ENCODE assay signal across 11 cellular contexts in the genomic region with DNA sequence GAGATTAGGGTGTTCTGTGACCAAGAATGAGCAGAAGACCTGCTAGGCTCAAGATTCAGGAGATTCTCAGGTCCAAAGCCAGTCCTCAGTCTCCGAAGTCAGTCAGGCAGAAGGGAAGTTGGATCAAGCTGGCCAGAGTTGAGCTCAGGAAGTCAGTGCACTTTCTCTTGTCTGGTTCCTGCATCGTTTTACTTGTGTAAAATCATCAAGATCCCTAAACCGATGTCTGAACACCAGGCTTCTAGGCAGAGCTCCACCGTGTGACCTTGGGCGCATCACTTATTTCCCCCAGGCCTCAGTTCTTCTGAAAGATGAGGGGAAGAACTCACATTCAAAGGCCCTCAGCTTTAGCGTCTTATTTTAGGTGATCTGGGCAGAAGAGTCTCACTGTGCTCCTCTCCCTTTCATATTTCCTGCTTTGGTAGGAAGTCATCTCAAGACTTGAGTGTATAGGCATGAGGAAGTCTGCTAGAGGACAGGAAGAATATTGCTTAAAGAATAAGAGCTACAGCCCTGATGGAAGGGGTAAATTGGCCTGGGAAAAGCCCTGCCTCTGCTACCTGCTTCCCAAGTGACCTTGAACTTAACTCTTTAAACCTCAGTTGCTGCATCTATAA. TPM values are rescaled to one million over a fixed set of nuclear protein-coding genes. Genes with fewer than 3 reads are reported as not detected.
DNase-seq lines count a peak whose midpoint lies in the region; ATAC-seq, FAIRE-seq and TF ChIP-seq lines count a peak whose summit lies in the region.
"Had no signal": no experiment of that assay in that cellular context is flagged by ENCODE, and none has a peak within 500 bp of the region (broad histone marks: within the 10 kb centered on the region; RNA-seq: fewer than 3 reads in every experiment).

No MANE protein-coding gene starts in this region.

- H3K27ac ChIP-seq in SJSA1 = peak overlapping the region; percentile 96
- peak overlapping the region; percentile 98 for H3K27ac ChIP-seq in endothelial cell of umbilical vein (ENCODE audit: insufficient read depth, low read depth, low read length)
- H3K27ac ChIP-seq in smooth muscle cell (ENCODE audit: low read depth) = peak overlapping the region; percentile 90

- H3K36me3 Mint-ChIP-seq in activated CD4-positive, alpha-beta T cell treated with anti-CD3 and anti-CD28 coated beads for 36 hours (ENCODE audit: low read depth) = peaks cover 3% of the 10 kb centered on the region

- no peaks in the 10 kb centered on the region for H3K27me3 Mint-ChIP-seq in activated CD4-positive, alpha-beta T cell treated with anti-CD3 and anti-CD28 coated beads for 36 hours

- no peak for TF ChIP-seq POLR2A in endothelial cell of umbilical vein (IDR thresholded peaks at IDR 0.05; ENCODE audit: low read depth, low read length)

- H3K4me2 ChIP-seq in endothelial cell of umbilical vein (ENCODE audit: insufficient read depth, low read length) (peak overlapping the region; percentile 20), smooth muscle cell (no peak overlapping the region)

- H3K79me2 ChIP-seq in endothelial cell of umbilical vein (ENCODE audit: control insufficient read depth, insufficient read depth, low read length) = peaks cover 80% of the 10 kb centered on the region
- H3K79me2 ChIP-seq in smooth muscle cell (ENCODE audit: low read depth) = peaks cover 16% of the 10 kb centered on the region

- H3K36me3 ChIP-seq in SJSA1 (no peaks in the 10 kb centered on the region; the same call in 1 of the 2 replicates), endothelial cell of umbilical vein (ENCODE audit: control insufficient read depth in 2 of 2, extremely low read depth in 1 of 2, insufficient read depth in 2 of 2, low read length in 2 of 2) (no peaks in the 10 kb centered on the region), smooth muscle cell (ENCODE audit: low read depth) (no peaks in the 10 kb centered on the region)

- H3F3A ChIP-seq in smooth muscle cell (ENCODE audit: low read depth) = peaks cover 7% of the 10 kb centered on the region

- CTCF ChIA-PET in activated CD4-positive, alpha-beta T cell treated with anti-CD3 and anti-CD28 coated beads for 36 hours (lab: Charles Lee) = interaction anchor here (0.7 to 5.5 kb wide), 13 partner anchors 8 to 876 kb away, joined by 3 to 73 read pairs (median 4); partner anchors contain the start of gene NF2
- CTCF ChIA-PET in endothelial cell of umbilical vein (lab: Charles Lee) = interaction anchor here (1.0 to 1.9 kb wide), 6 partner anchors 11 to 465 kb away, joined by 4 to 8 read pairs (median 4); partner anchors contain the start of gene THOC5

- peak; percentile 27 for ATAC-seq in activated CD4-positive, alpha-beta T cell treated with anti-CD3 and anti-CD28 coated beads for 36 hours
- ATAC-seq in GM19395 (IDR thresholded peaks at IDR 0.05; ENCODE audit: unreplicated experiment) = no peak

- H3K9me3 ChIP-seq in SJSA1 (replicated peaks) (no peaks in the 10 kb centered on the region), endothelial cell of umbilical vein (replicated peaks; ENCODE audit: control insufficient read depth, insufficient read depth, low read length) (no peaks in the 10 kb centered on the region), smooth muscle cell (replicated peaks; ENCODE audit: low read depth) (no peaks in the 10 kb centered on the region)

- peak overlapping the region; percentile 81 for H3K27ac Mint-ChIP-seq in activated CD4-positive, alpha-beta T cell treated with anti-CD3 and anti-CD28 coated beads for 36 hours

- H3K4me1 ChIP-seq in SJSA1 (replicated peaks) (peaks cover 92% of the 10 kb centered on the region), endothelial cell of umbilical vein (ENCODE audit: control insufficient read depth, extremely low read depth, insufficient read depth, low read length) (peaks cover 67% of the 10 kb centered on the region), smooth muscle cell (ENCODE audit: low read depth) (no peaks in the 10 kb centered on the region)

- DNase-seq in activated CD4-positive, alpha-beta T cell treated with anti-CD3 and anti-CD28 coated beads for 36 hours = no peak
- DNase-seq in activated CD4-positive, alpha-beta T cell treated with anti-CD3 and anti-CD28 coated beads, Interleukin-2, amount 50 U/mL, for 4 hours = no peak
- DNase-seq in SJSA1 (ENCODE audit: low read depth in 1 of 2, low spot score in 2 of 2) = peak in 1 of 2 experiments; percentile 48
- DNase-seq in endothelial cell of umbilical vein (ENCODE audit: low read depth, low spot score) = peak; percentile 38
- DNase-seq in smooth muscle cell (lab: John Stamatoyannopoulos, UW; ENCODE audit: unreplicated experiment) = no peak
- no peak for DNase-seq in NCI-H128 (lab: John Stamatoyannopoulos, UW; ENCODE audit: unreplicated experiment)
- DNase-seq in AG20443 (ENCODE audit: low spot score) = no peak
- DNase-seq: left ventricle myocardium superior, NCI-H1092 had no signal

- H2AFZ ChIP-seq in endothelial cell of umbilical vein (ENCODE audit: low read depth, low read length) (no peak overlapping the region), smooth muscle cell (ENCODE audit: low read depth) (no peak overlapping the region)

- H3K9ac ChIP-seq in endothelial cell of umbilical vein (replicated peaks; ENCODE audit: extremely low read depth, insufficient read depth, low read length) (peak overlapping the region; percentile 53), smooth muscle cell (ENCODE audit: low read depth) (no peak overlapping the region)

- no peaks in the 10 kb centered on the region for H3K9me1 ChIP-seq in endothelial cell of umbilical vein (replicated peaks; ENCODE audit: control insufficient read depth, extremely low read depth, insufficient read depth, low read length)

- no peak for FAIRE-seq in endothelial cell of umbilical vein (lab: Jason Lieb, UNC)
- FAIRE-seq: small intestine had no signal

- no peak overlapping the region for H3K4me3 Mint-ChIP-seq in activated CD4-positive, alpha-beta T cell treated with anti-CD3 and anti-CD28 coated beads for 36 hours

- BruUV-seq in endothelial cell of umbilical vein (replicated peaks; lab: Mats Ljungman, UMichigan) = no TSS peak

- POLR2A ChIA-PET in activated CD4-positive, alpha-beta T cell treated with anti-CD3 and anti-CD28 coated beads for 36 hours (lab: Charles Lee) = interaction anchor here (1.3 kb wide), 1 partner anchor 18 kb away, joined by 5 read pairs; no protein-coding TSS in a partner anchor
- POLR2A ChIA-PET in endothelial cell of umbilical vein (lab: Charles Lee) = interaction anchor here (0.6 to 1.7 kb wide), 2 partner anchors 16 to 19 kb away, joined by 6 to 8 read pairs; no protein-coding TSS in a partner anchor

- H4K20me1 ChIP-seq in endothelial cell of umbilical vein (replicated peaks; ENCODE audit: control insufficient read depth, extremely low read depth, insufficient read depth, low read length) = no peaks in the 10 kb centered on the region
- H4K20me1 ChIP-seq in smooth muscle cell (ENCODE audit: low read depth) = peaks cover 54% of the 10 kb centered on the region

- WGBS in smooth muscle cell (ENCODE audit: low lambda C conversion rate) = 93% methylated on average over 6 of the region's 6 CpGs

- intact Hi-C loops in activated CD4-positive, alpha-beta T cell treated with anti-CD3 and anti-CD28 coated beads for 36 hours (cut with DNase I, micrococcal nuclease) = loop anchor here in 1 of 2 experiments (2.0 kb wide), 1 partner anchor 19 kb away; no protein-coding TSS in a partner anchor
- intact Hi-C loops in endothelial cell of umbilical vein (cut with micrococcal nuclease) = loop anchor here (10.0 kb wide), 1 partner anchor 879 kb away; the partner anchor contains the start of genes CHEK2 and HSCB

- H3K27me3 ChIP-seq in SJSA1 (replicated peaks) = no peaks in the 10 kb centered on the region
- H3K27me3 ChIP-seq in endothelial cell of umbilical vein (ENCODE audit: control insufficient read depth in 2 of 2, insufficient read depth in 2 of 2, low read length in 2 of 2) = no peaks in the 10 kb centered on the region
- H3K27me3 ChIP-seq in smooth muscle cell (ENCODE audit: low read depth) = no peaks in the 10 kb centered on the region

- H3K9me3 Mint-ChIP-seq in activated CD4-positive, alpha-beta T cell treated with anti-CD3 and anti-CD28 coated beads for 36 hours (ENCODE audit: low read depth) = no peaks in the 10 kb centered on the region

- TF ChIP-seq CTCF in endothelial cell of umbilical vein (IDR thresholded peaks at IDR 0.05; ENCODE audit: extremely low read depth in 1 of 2, insufficient read depth in 1 of 2, low read depth in 1 of 2, low read length in 2 of 2) (no peak), smooth muscle cell (IDR thresholded peaks at IDR 0.05; ENCODE audit: borderline replicate concordance, insufficient read depth, poor library complexity, severe bottlenecking) (no peak)

- H3K4me3 ChIP-seq in SJSA1 (no peak overlapping the region), endothelial cell of umbilical vein (replicated peaks in 1 of 3; ENCODE audit: insufficient read depth in 1 of 3, low read depth in 1 of 3, low read length in 3 of 3) (no peak overlapping the region), smooth muscle cell (no peak overlapping the region)

- dilution Hi-C loops in endothelial cell of umbilical vein (cut with MboI; ENCODE audit: extremely low pct_ligation_motif_present, low sequenced_read_pairs) = no loop called here

- H3K4me1 Mint-ChIP-seq in activated CD4-positive, alpha-beta T cell treated with anti-CD3 and anti-CD28 coated beads for 36 hours = peaks cover 66% of the 10 kb centered on the region

RNA-seq across cellular contexts. Expression of gene NF2, which starts 20.2 kb away (rescaled TPM):
- 10 to 100 TPM; 40.2 to 43.1 TPM for total RNA-seq in activated CD4-positive, alpha-beta T cell treated with anti-CD3 and anti-CD28 coated beads for 36 hours
- total RNA-seq in SJSA1 (2014; rRNA removed; shearing (Covaris generic)) = 105 and 151 TPM in 2 replicates
- 114 and 115 TPM in 2 replicates for total RNA-seq in endothelial cell of umbilical vein
- polyA plus RNA-seq in endothelial cell of umbilical vein = 27.8 and 33.8 TPM in 2 replicates
- polyA plus RNA-seq in endothelial cell of umbilical vein (2011; cell fraction: cytosol; rRNA removed) = 34.5 and 37.1 TPM in 2 replicates
- polyA plus RNA-seq in endothelial cell of umbilical vein (2011; cell fraction: nucleus; rRNA removed) = 30.8 and 43.2 TPM in 2 replicates
- 30.4 and 40.0 TPM in 2 replicates for polyA plus RNA-seq in endothelial cell of umbilical vein (2012)
- 64.5 and 65.3 TPM in 2 replicates for polyA minus RNA-seq in endothelial cell of umbilical vein
- polyA minus RNA-seq in endothelial cell of umbilical vein (2011; cell fraction: cytosol; rRNA and poly(A)+ RNA removed) = 18.5 TPM
- polyA minus RNA-seq in endothelial cell of umbilical vein (2011; cell fraction: nucleus; rRNA and poly(A)+ RNA removed) = 31.3 and 39.8 TPM in 2 replicates
- total RNA-seq in smooth muscle cell = 21.7 and 25.1 TPM in 2 replicates
- 21.5 and 23.9 TPM in 2 replicates for polyA plus RNA-seq in smooth muscle cell

RNA-seq across cellular contexts. Expression of gene NIPSNAP1, which starts 42.7 kb away (rescaled TPM):
- total RNA-seq in activated CD4-positive, alpha-beta T cell treated with anti-CD3 and anti-CD28 coated beads for 36 hours = 10 to 100 TPM; 75.0 to 78.0 TPM
- total RNA-seq in SJSA1 (2014; rRNA removed; shearing (Covaris generic)) = 29.4 and 34.5 TPM in 2 replicates
- 51.2 and 51.3 TPM in 2 replicates for total RNA-seq in endothelial cell of umbilical vein
- polyA plus RNA-seq in endothelial cell of umbilical vein = 36.6 and 40.0 TPM in 2 replicates
- 53.2 and 53.9 TPM in 2 replicates for polyA plus RNA-seq in endothelial cell of umbilical vein (2011; cell fraction: cytosol; rRNA removed)
- 36.6 and 42.5 TPM in 2 replicates for polyA plus RNA-seq in endothelial cell of umbilical vein (2011; cell fraction: nucleus; rRNA removed)
- 43.8 and 46.6 TPM in 2 replicates for polyA plus RNA-seq in endothelial cell of umbilical vein (2012)
- polyA minus RNA-seq in endothelial cell of umbilical vein = 35.5 and 38.3 TPM in 2 replicates
- polyA minus RNA-seq in endothelial cell of umbilical vein (2011; cell fraction: cytosol; rRNA and poly(A)+ RNA removed) = 10.8 TPM
- 9.3 and 12.0 TPM in 2 replicates for polyA minus RNA-seq in endothelial cell of umbilical vein (2011; cell fraction: nucleus; rRNA and poly(A)+ RNA removed)
- 36.7 and 42.8 TPM in 2 replicates for total RNA-seq in smooth muscle cell
- polyA plus RNA-seq in smooth muscle cell = 70.1 and 78.8 TPM in 2 replicates
